8 cellular contexts compared by ENCODE assay signal in genomic region chr7:65475734-65476319, GRCh38.
A peak's percentile ranks its signal among the peaks of the same experiment; 100 is the strongest.
DNase-seq lines count a peak whose midpoint lies in the region; ATAC-seq and TF ChIP-seq lines count a peak whose summit lies in the region.

No MANE protein-coding gene starts in this region.

- ATAC-seq in CD8-positive, alpha-beta T cell, result peak; percentile 55
- peak; percentile 94 for ATAC-seq in GM19395 (IDR thresholded peaks at IDR 0.05; ENCODE audit: unreplicated experiment)
- ATAC-seq in HG03439 (IDR thresholded peaks at IDR 0.05; ENCODE audit: unreplicated experiment), result peak; percentile 77
- peak in 1 of 2 donors; percentile 22 for ATAC-seq in activated naive CD4-positive, alpha-beta T cell treated with anti-CD3 and anti-CD28 coated beads, Interleukin-2, amount 50 U/mL, for 72 hours

- peaks cover 4% of the 10 kb centered on the region for H3K27me3 Mint-ChIP-seq in CD8-positive, alpha-beta T cell (ENCODE audit: low read depth)

- no peaks in the 10 kb centered on the region for H3K9me3 ChIP-seq in CD8-positive, alpha-beta T cell (ENCODE audit: low read length)
- no peaks in the 10 kb centered on the region for H3K9me3 ChIP-seq in MG63
- no peaks in the 10 kb centered on the region for H3K9me3 ChIP-seq in colonic mucosa

- POLR2A ChIA-PET in CD8-positive, alpha-beta T cell (lab: Charles Lee), result interaction anchor here (0.7 to 1.0 kb wide), 3 partner anchors 9 to 102 kb away, joined by 3 read pairs; partner anchors contain the start of gene ZNF92

- TF ChIP-seq CTCF in CD8-positive, alpha-beta T cell (IDR thresholded peaks at IDR 0.05), result no peak
- TF ChIP-seq CTCF in colonic mucosa (IDR thresholded peaks at IDR 0.05), result no peak

- peaks cover 14% of the 10 kb centered on the region for H3K36me3 Mint-ChIP-seq in CD8-positive, alpha-beta T cell
- H3K36me3 Mint-ChIP-seq in activated naive CD4-positive, alpha-beta T cell treated with anti-CD3 and anti-CD28 coated beads, Interleukin-2, amount 50 U/mL, for 72 hours, result peaks cover 11 to 30% of the 10 kb centered on the region in 2 donors

- H3K9ac ChIP-seq in colonic mucosa (ENCODE audit: low read depth in 2 of 2, low read length in 2 of 2), result no peak overlapping the region

- no peak overlapping the region for H3K27ac ChIP-seq in CD8-positive, alpha-beta T cell (ENCODE audit: low read depth, low read length)
- H3K27ac ChIP-seq in colonic mucosa, result no peak overlapping the region

- H3K4me1 Mint-ChIP-seq in CD8-positive, alpha-beta T cell (ENCODE audit: low read depth), result peaks cover 63% of the 10 kb centered on the region

- no peaks in the 10 kb centered on the region for H3K36me3 ChIP-seq in CD8-positive, alpha-beta T cell (ENCODE audit: insufficient read depth, low read length)
- H3K36me3 ChIP-seq in MG63 (no peaks in the 10 kb centered on the region), colonic mucosa (no peaks in the 10 kb centered on the region)

- CTCF ChIA-PET in CD8-positive, alpha-beta T cell (lab: Charles Lee), result no interaction called here

- peak in 6 of 7 experiments; percentile 7 to 75 (median 30) for DNase-seq in CD8-positive, alpha-beta T cell
- no peak for DNase-seq in activated naive CD4-positive, alpha-beta T cell treated with anti-CD3 and anti-CD28 coated beads, Interleukin-2, amount 50 U/mL, for 72 hours (ENCODE audit: low spot score in 2 of 2)
- DNase-seq in MG63 (no peak), colonic mucosa (no peak), superior temporal gyrus (ENCODE audit: extremely low spot score) (no peak)
- DNase-seq in stimulated activated CD4-positive, alpha-beta T cell treated with anti-CD3 and anti-CD28 coated beads, Interleukin-1b, Interleukin-23, amount 100 ng/mL, for 48 hours, result no peak

- peak overlapping the region; percentile 81 for H3K27ac Mint-ChIP-seq in CD8-positive, alpha-beta T cell
- peak overlapping the region; percentile 38 to 44 for H3K27ac Mint-ChIP-seq in activated naive CD4-positive, alpha-beta T cell treated with anti-CD3 and anti-CD28 coated beads, Interleukin-2, amount 50 U/mL, for 72 hours

- peak overlapping the region; percentile 30 for H3K4me3 ChIP-seq in CD8-positive, alpha-beta T cell (ENCODE audit: low read depth, low read length)
- H3K4me3 ChIP-seq in MG63 (no peak overlapping the region), colonic mucosa (no peak overlapping the region)

- H3K4me3 Mint-ChIP-seq in CD8-positive, alpha-beta T cell, result peak overlapping the region; percentile 61

- peaks cover 41% of the 10 kb centered on the region for H3K4me1 ChIP-seq in CD8-positive, alpha-beta T cell (ENCODE audit: insufficient read depth, low read length)
- H3K4me1 ChIP-seq in colonic mucosa, result no peaks in the 10 kb centered on the region

- H3K9me3 Mint-ChIP-seq in CD8-positive, alpha-beta T cell, result peaks cover 22% of the 10 kb centered on the region
- peaks cover 16 to 24% of the 10 kb centered on the region in 2 donors for H3K9me3 Mint-ChIP-seq in activated naive CD4-positive, alpha-beta T cell treated with anti-CD3 and anti-CD28 coated beads, Interleukin-2, amount 50 U/mL, for 72 hours

- no peaks in the 10 kb centered on the region for H3K27me3 ChIP-seq in CD8-positive, alpha-beta T cell (ENCODE audit: insufficient read depth, low read length)
- H3K27me3 ChIP-seq in MG63 (no peaks in the 10 kb centered on the region), colonic mucosa (no peaks in the 10 kb centered on the region)

- intact Hi-C loops in CD8-positive, alpha-beta T cell (cut with DNase I, micrococcal nuclease), result no loop called here
- intact Hi-C loops in colonic mucosa (cut with DNase I), result no loop called here

Comparison
In these comparisons a context has a peak if more than half of its experiments do, and no peak if none do; other contexts are left out.
1. DNase-seq: peak in CD8-positive, alpha-beta T cell (6 of 7); none in activated naive CD4-positive, alpha-beta T cell treated with anti-CD3 and anti-CD28 coated beads, Interleukin-2, amount 50 U/mL, for 72 hours (0 of 2), MG63 (single experiment), colonic mucosa (single experiment), superior temporal gyrus (single experiment) and stimulated activated CD4-positive, alpha-beta T cell treated with anti-CD3 and anti-CD28 coated beads, Interleukin-1b, Interleukin-23, amount 100 ng/mL, for 48 hours (single experiment).